ENCODE assay signal across 1 cellular context in genomic region chr1:234610061-234610581, GRCh38.
TF ChIP-seq lines count a peak whose summit lies in the region.

Gene IRF2BP2, minus strand, starts transcription at chr1:234610178. Its CDS starts 684 bp downstream, at chr1:234609494.

TF ChIP-seq in HEK293, 187 proteins besides CTCF, POLR2A, EP300 and RAD21 (continued from another document):
- TF ChIP-seq, protein P1, sequence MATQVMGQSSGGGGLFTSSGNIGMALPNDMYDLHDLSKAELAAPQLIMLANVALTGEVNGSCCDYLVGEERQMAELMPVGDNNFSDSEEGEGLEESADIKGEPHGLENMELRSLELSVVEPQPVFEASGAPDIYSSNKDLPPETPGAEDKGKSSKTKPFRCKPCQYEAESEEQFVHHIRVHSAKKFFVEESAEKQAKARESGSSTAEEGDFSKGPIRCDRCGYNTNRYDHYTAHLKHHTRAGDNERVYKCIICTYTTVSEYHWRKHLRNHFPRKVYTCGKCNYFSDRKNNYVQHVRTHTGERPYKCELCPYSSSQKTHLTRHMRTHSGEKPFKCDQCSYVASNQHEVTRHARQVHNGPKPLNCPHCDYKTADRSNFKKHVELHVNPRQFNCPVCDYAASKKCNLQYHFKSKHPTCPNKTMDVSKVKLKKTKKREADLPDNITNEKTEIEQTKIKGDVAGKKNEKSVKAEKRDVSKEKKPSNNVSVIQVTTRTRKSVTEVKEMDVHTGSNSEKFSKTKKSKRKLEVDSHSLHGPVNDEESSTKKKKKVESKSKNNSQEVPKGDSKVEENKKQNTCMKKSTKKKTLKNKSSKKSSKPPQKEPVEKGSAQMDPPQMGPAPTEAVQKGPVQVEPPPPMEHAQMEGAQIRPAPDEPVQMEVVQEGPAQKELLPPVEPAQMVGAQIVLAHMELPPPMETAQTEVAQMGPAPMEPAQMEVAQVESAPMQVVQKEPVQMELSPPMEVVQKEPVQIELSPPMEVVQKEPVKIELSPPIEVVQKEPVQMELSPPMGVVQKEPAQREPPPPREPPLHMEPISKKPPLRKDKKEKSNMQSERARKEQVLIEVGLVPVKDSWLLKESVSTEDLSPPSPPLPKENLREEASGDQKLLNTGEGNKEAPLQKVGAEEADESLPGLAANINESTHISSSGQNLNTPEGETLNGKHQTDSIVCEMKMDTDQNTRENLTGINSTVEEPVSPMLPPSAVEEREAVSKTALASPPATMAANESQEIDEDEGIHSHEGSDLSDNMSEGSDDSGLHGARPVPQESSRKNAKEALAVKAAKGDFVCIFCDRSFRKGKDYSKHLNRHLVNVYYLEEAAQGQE (tag by site-specific recombination; IDR thresholded peaks at IDR 0.05): peak; percentile 55; the same call in 1 of the 2 replicates
- 0 out of 2 replicates have a peak, but pooled peaks have one; percentile 44 for TF ChIP-seq ZNF677 (tag by site-specific recombination; IDR thresholded peaks at IDR 0.05)
- TF ChIP-seq ZNF501 (tag by site-specific recombination; IDR thresholded peaks at IDR 0.05): peak; percentile 97
- no peak for TF ChIP-seq ZNF473 (tag by site-specific recombination; IDR thresholded peaks at IDR 0.05)
- peak; percentile 95 for TF ChIP-seq ZNF2 (tag by site-specific recombination; IDR thresholded peaks at IDR 0.05)
- TF ChIP-seq, protein P2, sequence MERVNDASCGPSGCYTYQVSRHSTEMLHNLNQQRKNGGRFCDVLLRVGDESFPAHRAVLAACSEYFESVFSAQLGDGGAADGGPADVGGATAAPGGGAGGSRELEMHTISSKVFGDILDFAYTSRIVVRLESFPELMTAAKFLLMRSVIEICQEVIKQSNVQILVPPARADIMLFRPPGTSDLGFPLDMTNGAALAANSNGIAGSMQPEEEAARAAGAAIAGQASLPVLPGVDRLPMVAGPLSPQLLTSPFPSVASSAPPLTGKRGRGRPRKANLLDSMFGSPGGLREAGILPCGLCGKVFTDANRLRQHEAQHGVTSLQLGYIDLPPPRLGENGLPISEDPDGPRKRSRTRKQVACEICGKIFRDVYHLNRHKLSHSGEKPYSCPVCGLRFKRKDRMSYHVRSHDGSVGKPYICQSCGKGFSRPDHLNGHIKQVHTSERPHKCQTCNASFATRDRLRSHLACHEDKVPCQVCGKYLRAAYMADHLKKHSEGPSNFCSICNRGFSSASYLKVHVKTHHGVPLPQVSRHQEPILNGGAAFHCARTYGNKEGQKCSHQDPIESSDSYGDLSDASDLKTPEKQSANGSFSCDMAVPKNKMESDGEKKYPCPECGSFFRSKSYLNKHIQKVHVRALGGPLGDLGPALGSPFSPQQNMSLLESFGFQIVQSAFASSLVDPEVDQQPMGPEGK (tag by site-specific recombination; IDR thresholded peaks at IDR 0.05): peak; percentile 48; the same call in 1 of the 2 replicates
- no peak; the same call in 1 of the 2 replicates for TF ChIP-seq ZFP37 (tag by site-specific recombination; IDR thresholded peaks at IDR 0.05)
- TF ChIP-seq TSHZ1 (tag by site-specific recombination; IDR thresholded peaks at IDR 0.05; ENCODE audit: borderline replicate concordance): no peak
- TF ChIP-seq ZNF292 (tag by site-specific recombination; IDR thresholded peaks at IDR 0.05; ENCODE audit: borderline replicate concordance, low read depth): no peak
- no peak for TF ChIP-seq ZNF48 (tag by site-specific recombination; IDR thresholded peaks at IDR 0.05)
- peak; percentile 37; the same call in 1 of the 2 replicates for TF ChIP-seq ZNF623 (tag by site-specific recombination; IDR thresholded peaks at IDR 0.05)
- TF ChIP-seq ZNF335 (tag by site-specific recombination; conservative IDR thresholded peaks at IDR 0.05): peak; percentile 91
- peak; percentile 51 for TF ChIP-seq ZNF596 (tag by site-specific recombination; IDR thresholded peaks at IDR 0.05)
- TF ChIP-seq ZNF366 (tag by site-specific recombination; conservative IDR thresholded peaks at IDR 0.05): peak; percentile 68
- no peak for TF ChIP-seq BCL11A (tag by site-specific recombination; IDR thresholded peaks at IDR 0.05; ENCODE audit: low read depth)
- peak; percentile 61 for TF ChIP-seq ZBTB8A (tag by site-specific recombination; IDR thresholded peaks at IDR 0.05)
- TF ChIP-seq KLF8 (tag by site-specific recombination; IDR thresholded peaks at IDR 0.05): peak; percentile 67; the same call in 1 of the 2 replicates
- TF ChIP-seq, protein P3, sequence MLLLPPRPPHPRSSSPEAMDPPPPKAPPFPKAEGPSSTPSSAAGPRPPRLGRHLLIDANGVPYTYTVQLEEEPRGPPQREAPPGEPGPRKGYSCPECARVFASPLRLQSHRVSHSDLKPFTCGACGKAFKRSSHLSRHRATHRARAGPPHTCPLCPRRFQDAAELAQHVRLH (tag by site-specific recombination; IDR thresholded peaks at IDR 0.05): peak; percentile 69; the same call in 1 of the 2 replicates
- peak; percentile 54; the same call in 1 of the 2 replicates for TF ChIP-seq KLF16 (tag by site-specific recombination; IDR thresholded peaks at IDR 0.05)
- TF ChIP-seq, protein P4, sequence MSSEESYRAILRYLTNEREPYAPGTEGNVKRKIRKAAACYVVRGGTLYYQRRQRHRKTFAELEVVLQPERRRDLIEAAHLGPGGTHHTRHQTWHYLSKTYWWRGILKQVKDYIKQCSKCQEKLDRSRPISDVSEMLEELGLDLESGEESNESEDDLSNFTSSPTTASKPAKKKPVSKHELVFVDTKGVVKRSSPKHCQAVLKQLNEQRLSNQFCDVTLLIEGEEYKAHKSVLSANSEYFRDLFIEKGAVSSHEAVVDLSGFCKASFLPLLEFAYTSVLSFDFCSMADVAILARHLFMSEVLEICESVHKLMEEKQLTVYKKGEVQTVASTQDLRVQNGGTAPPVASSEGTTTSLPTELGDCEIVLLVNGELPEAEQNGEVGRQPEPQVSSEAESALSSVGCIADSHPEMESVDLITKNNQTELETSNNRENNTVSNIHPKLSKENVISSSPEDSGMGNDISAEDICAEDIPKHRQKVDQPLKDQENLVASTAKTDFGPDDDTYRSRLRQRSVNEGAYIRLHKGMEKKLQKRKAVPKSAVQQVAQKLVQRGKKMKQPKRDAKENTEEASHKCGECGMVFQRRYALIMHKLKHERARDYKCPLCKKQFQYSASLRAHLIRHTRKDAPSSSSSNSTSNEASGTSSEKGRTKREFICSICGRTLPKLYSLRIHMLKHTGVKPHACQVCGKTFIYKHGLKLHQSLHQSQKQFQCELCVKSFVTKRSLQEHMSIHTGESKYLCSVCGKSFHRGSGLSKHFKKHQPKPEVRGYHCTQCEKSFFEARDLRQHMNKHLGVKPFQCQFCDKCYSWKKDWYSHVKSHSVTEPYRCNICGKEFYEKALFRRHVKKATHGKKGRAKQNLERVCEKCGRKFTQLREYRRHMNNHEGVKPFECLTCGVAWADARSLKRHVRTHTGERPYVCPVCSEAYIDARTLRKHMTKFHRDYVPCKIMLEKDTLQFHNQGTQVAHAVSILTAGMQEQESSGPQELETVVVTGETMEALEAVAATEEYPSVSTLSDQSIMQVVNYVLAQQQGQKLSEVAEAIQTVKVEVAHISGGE (tag by site-specific recombination; conservative IDR thresholded peaks at IDR 0.05; ENCODE audit: low read depth): peak; percentile 16; the same call in 1 of the 2 replicates
- peak; percentile 64 for TF ChIP-seq ZNF394 (tag by site-specific recombination; IDR thresholded peaks at IDR 0.05; ENCODE audit: borderline replicate concordance)
- TF ChIP-seq, protein P5, sequence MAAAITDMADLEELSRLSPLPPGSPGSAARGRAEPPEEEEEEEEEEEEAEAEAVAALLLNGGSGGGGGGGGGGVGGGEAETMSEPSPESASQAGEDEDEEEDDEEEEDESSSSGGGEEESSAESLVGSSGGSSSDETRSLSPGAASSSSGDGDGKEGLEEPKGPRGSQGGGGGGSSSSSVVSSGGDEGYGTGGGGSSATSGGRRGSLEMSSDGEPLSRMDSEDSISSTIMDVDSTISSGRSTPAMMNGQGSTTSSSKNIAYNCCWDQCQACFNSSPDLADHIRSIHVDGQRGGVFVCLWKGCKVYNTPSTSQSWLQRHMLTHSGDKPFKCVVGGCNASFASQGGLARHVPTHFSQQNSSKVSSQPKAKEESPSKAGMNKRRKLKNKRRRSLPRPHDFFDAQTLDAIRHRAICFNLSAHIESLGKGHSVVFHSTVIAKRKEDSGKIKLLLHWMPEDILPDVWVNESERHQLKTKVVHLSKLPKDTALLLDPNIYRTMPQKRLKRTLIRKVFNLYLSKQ (tag by site-specific recombination; IDR thresholded peaks at IDR 0.05; ENCODE audit: borderline replicate concordance): no peak
- TF ChIP-seq, protein P6, sequence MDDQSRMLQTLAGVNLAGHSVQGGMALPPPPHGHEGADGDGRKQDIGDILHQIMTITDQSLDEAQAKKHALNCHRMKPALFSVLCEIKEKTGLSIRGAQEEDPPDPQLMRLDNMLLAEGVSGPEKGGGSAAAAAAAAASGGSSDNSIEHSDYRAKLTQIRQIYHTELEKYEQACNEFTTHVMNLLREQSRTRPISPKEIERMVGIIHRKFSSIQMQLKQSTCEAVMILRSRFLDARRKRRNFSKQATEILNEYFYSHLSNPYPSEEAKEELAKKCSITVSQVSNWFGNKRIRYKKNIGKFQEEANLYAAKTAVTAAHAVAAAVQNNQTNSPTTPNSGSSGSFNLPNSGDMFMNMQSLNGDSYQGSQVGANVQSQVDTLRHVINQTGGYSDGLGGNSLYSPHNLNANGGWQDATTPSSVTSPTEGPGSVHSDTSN (CRISPR knock-in tag; IDR thresholded peaks at IDR 0.05): peak; percentile 42; the same call in 1 of the 2 replicates
- peak; percentile 74; the same call in 1 of the 2 replicates for TF ChIP-seq ZNF76 (tag by site-specific recombination; IDR thresholded peaks at IDR 0.05; ENCODE audit: borderline replicate concordance, low read depth)
- TF ChIP-seq, protein P7, sequence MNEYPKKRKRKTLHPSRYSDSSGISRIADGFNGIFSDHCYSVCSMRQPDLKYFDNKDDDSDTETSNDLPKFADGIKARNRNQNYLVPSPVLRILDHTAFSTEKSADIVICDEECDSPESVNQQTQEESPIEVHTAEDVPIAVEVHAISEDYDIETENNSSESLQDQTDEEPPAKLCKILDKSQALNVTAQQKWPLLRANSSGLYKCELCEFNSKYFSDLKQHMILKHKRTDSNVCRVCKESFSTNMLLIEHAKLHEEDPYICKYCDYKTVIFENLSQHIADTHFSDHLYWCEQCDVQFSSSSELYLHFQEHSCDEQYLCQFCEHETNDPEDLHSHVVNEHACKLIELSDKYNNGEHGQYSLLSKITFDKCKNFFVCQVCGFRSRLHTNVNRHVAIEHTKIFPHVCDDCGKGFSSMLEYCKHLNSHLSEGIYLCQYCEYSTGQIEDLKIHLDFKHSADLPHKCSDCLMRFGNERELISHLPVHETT (tag by site-specific recombination; IDR thresholded peaks at IDR 0.05): peak; percentile 65; the same call in 1 of the 2 replicates
- TF ChIP-seq, protein P8, sequence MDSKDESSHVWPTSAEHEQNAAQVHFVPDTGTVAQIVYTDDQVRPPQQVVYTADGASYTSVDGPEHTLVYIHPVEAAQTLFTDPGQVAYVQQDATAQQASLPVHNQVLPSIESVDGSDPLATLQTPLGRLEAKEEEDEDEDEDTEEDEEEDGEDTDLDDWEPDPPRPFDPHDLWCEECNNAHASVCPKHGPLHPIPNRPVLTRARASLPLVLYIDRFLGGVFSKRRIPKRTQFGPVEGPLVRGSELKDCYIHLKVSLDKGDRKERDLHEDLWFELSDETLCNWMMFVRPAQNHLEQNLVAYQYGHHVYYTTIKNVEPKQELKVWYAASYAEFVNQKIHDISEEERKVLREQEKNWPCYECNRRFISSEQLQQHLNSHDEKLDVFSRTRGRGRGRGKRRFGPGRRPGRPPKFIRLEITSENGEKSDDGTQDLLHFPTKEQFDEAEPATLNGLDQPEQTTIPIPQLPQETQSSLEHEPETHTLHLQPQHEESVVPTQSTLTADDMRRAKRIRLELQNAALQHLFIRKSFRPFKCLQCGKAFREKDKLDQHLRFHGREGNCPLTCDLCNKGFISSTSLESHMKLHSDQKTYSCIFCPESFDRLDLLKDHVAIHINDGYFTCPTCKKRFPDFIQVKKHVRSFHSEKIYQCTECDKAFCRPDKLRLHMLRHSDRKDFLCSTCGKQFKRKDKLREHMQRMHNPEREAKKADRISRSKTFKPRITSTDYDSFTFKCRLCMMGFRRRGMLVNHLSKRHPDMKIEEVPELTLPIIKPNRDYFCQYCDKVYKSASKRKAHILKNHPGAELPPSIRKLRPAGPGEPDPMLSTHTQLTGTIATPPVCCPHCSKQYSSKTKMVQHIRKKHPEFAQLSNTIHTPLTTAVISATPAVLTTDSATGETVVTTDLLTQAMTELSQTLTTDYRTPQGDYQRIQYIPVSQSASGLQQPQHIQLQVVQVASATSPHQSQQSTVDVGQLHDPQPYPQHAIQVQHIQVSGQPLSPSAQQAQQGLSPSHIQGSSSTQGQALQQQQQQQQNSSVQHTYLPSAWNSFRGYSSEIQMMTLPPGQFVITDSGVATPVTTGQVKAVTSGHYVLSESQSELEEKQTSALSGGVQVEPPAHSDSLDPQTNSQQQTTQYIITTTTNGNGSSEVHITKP (tag by site-specific recombination; IDR thresholded peaks at IDR 0.05): peak; percentile 32; the same call in 1 of the 2 replicates
- 0 out of 2 replicates have a peak, but pooled peaks have one; percentile 53 for TF ChIP-seq MEIS1 (CRISPR knock-in tag; IDR thresholded peaks at IDR 0.05; ENCODE audit: borderline replicate concordance)
- TF ChIP-seq ZNF777 (tag by site-specific recombination; IDR thresholded peaks at IDR 0.05; ENCODE audit: borderline replicate concordance): no peak
- TF ChIP-seq IKZF3 (tag by site-specific recombination; IDR thresholded peaks at IDR 0.05): peak; percentile 15; the same call in 1 of the 2 replicates
- TF ChIP-seq ZSCAN30 (tag by site-specific recombination; IDR thresholded peaks at IDR 0.05): 0 out of 2 replicates have a peak, but pooled peaks have one; percentile 15
- TF ChIP-seq ZNF24 (tag by site-specific recombination; IDR thresholded peaks at IDR 0.05): peak; percentile 80; the same call in 1 of the 2 replicates
